In the genomic region with DNA sequence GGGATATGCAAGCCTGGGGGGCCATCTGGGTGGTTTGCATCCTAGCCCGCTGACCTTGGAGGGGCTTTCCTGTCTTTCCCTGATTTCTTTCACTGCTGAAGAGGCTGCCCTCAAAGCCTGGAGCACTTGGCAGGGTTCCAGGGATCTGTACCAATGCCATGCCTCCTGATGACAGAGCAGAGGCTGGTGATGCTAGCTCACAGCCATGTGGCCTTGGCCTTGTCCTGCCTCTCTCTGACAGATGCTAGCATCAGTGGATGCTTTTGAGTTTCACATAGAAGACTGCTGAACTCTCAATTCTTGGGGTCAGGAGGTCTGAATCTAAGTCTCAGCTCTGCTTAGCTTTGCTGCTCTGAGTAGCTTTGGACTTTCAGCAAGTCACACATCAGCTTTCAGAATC, we compare ENCODE assay signal across 9 cellular contexts. TPM values are rescaled to one million over a fixed set of nuclear protein-coding genes. Genes with fewer than 3 reads are reported as not detected.
DNase-seq lines count a peak whose midpoint lies in the region; ATAC-seq and TF ChIP-seq lines count a peak whose summit lies in the region.
"Had no signal": no experiment of that assay in that cellular context is flagged by ENCODE, and none has a peak within 500 bp of the region (broad histone marks: within the 10 kb centered on the region; RNA-seq: fewer than 3 reads in every experiment).

No MANE protein-coding gene starts in this region.

- peak overlapping the region in 2 of 10 donors; percentile 40 for H3K4me3 ChIP-seq in heart right ventricle

- no peaks in the 10 kb centered on the region for H3K27me3 ChIP-seq in heart right ventricle

- TF ChIP-seq CTCF in heart right ventricle (IDR thresholded peaks at IDR 0.05): no peak

- 76 to 86% methylated on average over 1 of the region's 1 CpG for WGBS in heart right ventricle, 2 donors

- no peaks in the 10 kb centered on the region for H3K9me3 ChIP-seq in heart right ventricle

- DNase-seq in NCI-H524 treated with DMSO at 0.1 percent for 48 hours (lab: John Stamatoyannopoulos, UW): peak; percentile 58
- DNase-seq in heart right ventricle: peak; percentile 27 to 45
- DNase-seq in HuH-7.5 (ENCODE audit: low spot score): no peak
- no peak for DNase-seq in NOMO-1 (lab: John Stamatoyannopoulos, UW; ENCODE audit: unreplicated experiment in 2 of 2)
- no peak for DNase-seq in Kasumi-1 (lab: John Stamatoyannopoulos, UW)

- intact Hi-C loops in heart right ventricle (cut with DNase I): no loop called here

- ATAC-seq in GM18498 (IDR thresholded peaks at IDR 0.05; ENCODE audit: unreplicated experiment) (peak; percentile 30), GM21737 (IDR thresholded peaks at IDR 0.05; ENCODE audit: unreplicated experiment) (peak; percentile 34), heart right ventricle (peak in 6 of 8 donors; percentile 28 to 68 (median 58)), HG03108 (IDR thresholded peaks at IDR 0.05; ENCODE audit: unreplicated experiment) (no peak)

- H3K27ac ChIP-seq in heart right ventricle: peak overlapping the region in 4 of 10 donors; percentile 19 to 59 (median 38)
- H3K27ac ChIP-seq: epithelial cell of prostate had no signal

- no peaks in the 10 kb centered on the region for H3K36me3 ChIP-seq in heart right ventricle

- H3K4me1 ChIP-seq in heart right ventricle: peaks cover 0 to 29% (median 9%) of the 10 kb centered on the region in 9 donors

RNA-seq across cellular contexts. Expression of a gene that starts 21.9 kb away (rescaled TPM):
- total RNA-seq in heart right ventricle: 10 to 100 TPM; 32.2 to 47.1 (median 36.8) TPM
- polyA plus RNA-seq in heart right ventricle: 10 to 100 TPM in 1 of 2 donors, 1 to 10 TPM in 1; 3.0 to 11.4 TPM

Comparison
In these comparisons a context has a peak if more than half of its experiments do, and no peak if none do; other contexts are left out.
1. DNase-seq: peak in NCI-H524 treated with DMSO at 0.1 percent for 48 hours (single experiment) and heart right ventricle (2 of 2); none in HuH-7.5 (single experiment), NOMO-1 (0 of 2) and Kasumi-1 (0 of 2).